In genomic region chr20:11453430-11453829, GRCh38 we compare ENCODE assay signal across 11 cellular contexts.
A peak's percentile ranks its signal among the peaks of the same experiment; 100 is the strongest.
DNase-seq lines count a peak whose midpoint lies in the region; ATAC-seq and TF ChIP-seq lines count a peak whose summit lies in the region.
"Had no signal": no experiment of that assay in that cellular context is flagged by ENCODE, and none has a peak within 500 bp of the region (broad histone marks: within the 10 kb centered on the region; RNA-seq: fewer than 3 reads in every experiment).

No MANE protein-coding gene starts in this region.

- H3K79me2 ChIP-seq in SK-N-SH (ENCODE audit: insufficient read depth): no peaks in the 10 kb centered on the region

- no peak overlapping the region for H3K27ac ChIP-seq in A673 (ENCODE audit: low read depth, low read length, poor library complexity, severe bottlenecking)
- no peak overlapping the region for H3K27ac ChIP-seq in SK-N-SH (ENCODE audit: low read depth in 2 of 2, low read length in 1 of 2)

- 74% methylated on average over 2 of the region's 2 CpGs for WGBS in SK-N-SH (ENCODE audit: low lambda C conversion rate)

- BruUV-seq in A673 (replicated peaks; lab: Mats Ljungman, UMichigan): no TSS peak

- no peak overlapping the region for H3K27ac Mint-ChIP-seq in mesothelial cell of epicardium

- no peak overlapping the region for H2AFZ ChIP-seq in SK-N-SH (ENCODE audit: low read depth)

- H3K27me3 Mint-ChIP-seq in mesothelial cell of epicardium (ENCODE audit: low read depth): no peaks in the 10 kb centered on the region

- peaks cover 50% of the 10 kb centered on the region for H3K4me1 ChIP-seq in A673 (ENCODE audit: insufficient read depth, low read length, poor library complexity, severe bottlenecking)
- peaks cover 0 to 30% of the 10 kb centered on the region in 2 experiments; a peak in 2 of 4 replicates for H3K4me1 ChIP-seq in SK-N-SH (ENCODE audit: control insufficient read depth in 1 of 2, insufficient read depth in 2 of 2, low read depth in 1 of 2, low read length in 1 of 2)

- CTCF ChIA-PET in A673 (lab: Charles Lee): no interaction called here
- CTCF ChIA-PET in SK-N-SH (lab: Yijun Ruan, JAX): no interaction called here

- POLR2A ChIA-PET in A673 (lab: Charles Lee; ENCODE audit: low non-redundant PET) (no interaction called here), SK-N-SH (lab: Yijun Ruan, JAX) (no interaction called here)

- H3K9me2 ChIP-seq in SK-N-SH: no peaks in the 10 kb centered on the region

- H3K27me3 ChIP-seq in A673 (replicated peaks; ENCODE audit: insufficient read depth, low read depth, low read length, poor library complexity): no peaks in the 10 kb centered on the region
- no peaks in the 10 kb centered on the region for H3K27me3 ChIP-seq in SK-N-SH (ENCODE audit: insufficient read depth)

- DNase-seq in A673 (ENCODE audit: low spot score): peak; percentile 61
- DNase-seq in HS-5 (ENCODE audit: low read depth): peak; percentile 67
- no peak for DNase-seq in SK-N-SH
- DNase-seq in fibroblast of pulmonary artery (ENCODE audit: low read depth): peak; percentile 65
- DNase-seq in left lobe of liver (ENCODE audit: low spot score): no peak
- no peak for DNase-seq in anterior cingulate cortex (lab: John Stamatoyannopoulos, UW)
- DNase-seq in mesothelial cell of epicardium (ENCODE audit: low spot score in 2 of 2, unreplicated experiment in 2 of 2): no peak
- DNase-seq in activated T-cell treated with anti-CD3 and anti-CD28 coated beads for 4 hours: no peak
- DNase-seq: activated effector memory CD4-positive, alpha-beta T cell treated with anti-CD3 and anti-CD28 coated beads, Interleukin-2, amount 50 U/mL, for 16 hours; substantia nigra had no signal

- no peak for TF ChIP-seq EP300 in SK-N-SH (IDR thresholded peaks at IDR 0.05; ENCODE audit: borderline replicate concordance in 1 of 2, low read depth in 1 of 2, low read length in 1 of 2)

- H3K4me3 ChIP-seq in A673 (ENCODE audit: low read depth, low read length, poor library complexity, severe bottlenecking) (no peak overlapping the region), SK-N-SH (ENCODE audit: low read depth in 2 of 2, low read length in 1 of 2) (no peak overlapping the region), fibroblast of pulmonary artery (replicated peaks; ENCODE audit: low read depth, low read length) (no peak overlapping the region)
- H3K4me3 ChIP-seq: K562 had no signal

- H3K9ac ChIP-seq in SK-N-SH: no peak overlapping the region

- no peak for ATAC-seq in left lobe of liver
- ATAC-seq: K562 had no signal

- intact Hi-C loops in A673 (cut with micrococcal nuclease; ENCODE audit: unreplicated experiment): no loop called here

- no peak for TF ChIP-seq CTCF in A673 (conservative IDR thresholded peaks at IDR 0.05; ENCODE audit: low read depth, low read length)
- TF ChIP-seq CTCF in SK-N-SH (IDR thresholded peaks at IDR 0.05): no peak
- no peak for TF ChIP-seq CTCF in fibroblast of pulmonary artery (IDR thresholded peaks at IDR 0.05; ENCODE audit: low read length, missing control alignments)
- no peak for TF ChIP-seq CTCF in mesothelial cell of epicardium (IDR thresholded peaks at IDR 0.05; ENCODE audit: unreplicated experiment)

- H3K36me3 ChIP-seq in A673 (ENCODE audit: insufficient read depth, low read length, poor library complexity, severe bottlenecking): no peaks in the 10 kb centered on the region
- no peaks in the 10 kb centered on the region for H3K36me3 ChIP-seq in SK-N-SH (replicated peaks in 1 of 2; ENCODE audit: control insufficient read depth in 1 of 2, insufficient read depth in 2 of 2, low read length in 1 of 2)

- no peaks in the 10 kb centered on the region for H3K9me3 Mint-ChIP-seq in mesothelial cell of epicardium

- no peaks in the 10 kb centered on the region for H4K20me1 ChIP-seq in SK-N-SH (ENCODE audit: insufficient read depth)

- H3K4me3 Mint-ChIP-seq in mesothelial cell of epicardium: no peak overlapping the region

- peaks cover 3% of the 10 kb centered on the region for H3F3A ChIP-seq in SK-N-SH (replicated peaks; ENCODE audit: insufficient read depth)

- H3K4me2 ChIP-seq in SK-N-SH: no peak overlapping the region

- no peaks in the 10 kb centered on the region for H3K36me3 Mint-ChIP-seq in mesothelial cell of epicardium

- TF ChIP-seq RAD21 in SK-N-SH (IDR thresholded peaks at IDR 0.05; ENCODE audit: low read length): no peak

- no peaks in the 10 kb centered on the region for H3K9me3 ChIP-seq in A673 (ENCODE audit: low read depth, low read length, poor library complexity, severe bottlenecking)
- H3K9me3 ChIP-seq in SK-N-SH: no peaks in the 10 kb centered on the region

- H3K4me1 Mint-ChIP-seq in mesothelial cell of epicardium: peaks cover 46% of the 10 kb centered on the region

TF ChIP-seq in SK-N-SH, 30 proteins besides CTCF, POLR2A, EP300 and RAD21:
- peak; percentile 31; the same call in 1 of the 2 replicates for TF ChIP-seq FOSL2 (IDR thresholded peaks at IDR 0.05; ENCODE audit: borderline replicate concordance, low read depth)
- TF ChIP-seq RXRA (IDR thresholded peaks at IDR 0.05; ENCODE audit: borderline replicate concordance, low read depth): peak; percentile 83
- no peak for TF ChIP-seq YY1 (IDR thresholded peaks at IDR 0.05; ENCODE audit: low read depth)

Comparison
In these comparisons a context has a peak if more than half of its experiments do, and no peak if none do; other contexts are left out.
1. DNase-seq: peak in A673 (single experiment), HS-5 (single experiment) and fibroblast of pulmonary artery (single experiment); none in SK-N-SH (single experiment), left lobe of liver (single experiment), anterior cingulate cortex (0 of 58), mesothelial cell of epicardium (0 of 2) and activated T-cell treated with anti-CD3 and anti-CD28 coated beads for 4 hours (single experiment).